ENCODE assay signal across 9 cellular contexts in the genomic region with DNA sequence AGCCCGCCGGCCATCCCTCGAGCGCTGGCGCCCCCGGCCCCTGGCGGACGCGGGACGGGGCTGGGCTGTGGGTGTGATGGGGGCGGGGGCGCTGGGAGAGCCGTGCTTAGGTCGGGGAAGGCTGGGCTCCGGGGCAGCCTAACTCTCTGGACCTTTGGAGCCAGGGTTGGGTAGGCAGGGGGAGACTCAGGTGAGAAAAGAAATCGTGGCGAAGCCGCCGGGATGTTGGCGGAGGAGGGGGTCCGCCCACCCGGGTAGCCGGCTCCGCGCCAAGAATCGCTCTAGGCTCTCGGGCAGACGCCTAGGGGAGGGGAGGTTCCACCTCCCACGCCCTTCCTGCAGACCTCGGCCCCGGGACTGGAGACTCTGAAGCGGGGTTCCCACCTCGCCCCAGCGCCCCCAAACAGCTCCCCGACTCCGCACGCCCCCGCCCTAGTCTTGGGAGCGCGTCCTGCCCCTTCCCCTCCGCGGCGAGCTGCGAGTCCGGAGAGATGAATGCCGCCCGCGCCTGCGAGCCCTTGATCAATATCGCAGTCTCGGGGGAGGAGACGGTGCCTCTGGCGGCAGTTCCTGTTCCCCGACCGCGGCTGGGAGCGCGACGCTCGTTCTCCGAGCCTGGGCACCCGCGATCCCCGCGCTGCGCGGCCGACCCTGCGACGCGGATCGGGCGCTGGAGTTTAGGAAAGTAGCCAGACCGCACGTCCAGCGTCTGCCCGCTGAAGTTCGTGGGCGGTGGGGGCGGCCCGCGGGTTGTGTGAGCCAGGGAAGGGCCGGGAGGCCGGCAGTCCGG. TPM values are rescaled to one million over a fixed set of nuclear protein-coding genes. Genes with fewer than 3 reads are reported as not detected.
A peak's percentile ranks its signal among the peaks of the same experiment; 100 is the strongest.
DNase-seq lines count a peak whose midpoint lies in the region; ATAC-seq lines count a peak whose summit lies in the region.
"Had no signal": no experiment of that assay in that cellular context is flagged by ENCODE, and none has a peak within 500 bp of the region (broad histone marks: within the 10 kb centered on the region; RNA-seq: fewer than 3 reads in every experiment).

No MANE protein-coding gene starts in this region.

- no peak overlapping the region for H3K27ac ChIP-seq in rectal smooth muscle tissue (ENCODE audit: low read depth, low read length)
- H3K27ac ChIP-seq: neutrophil had no signal

- peaks cover 10% of the 10 kb centered on the region for H3K27me3 ChIP-seq in rectal smooth muscle tissue (ENCODE audit: control insufficient read depth, insufficient read depth, low read length)

- H3K4me1 ChIP-seq in rectal smooth muscle tissue (ENCODE audit: control insufficient read depth, insufficient read depth, low read length) = peaks cover 2% of the 10 kb centered on the region

- no peaks in the 10 kb centered on the region for H3K36me3 ChIP-seq in rectal smooth muscle tissue (ENCODE audit: control insufficient read depth, insufficient read depth, low read length)
- H3K36me3 ChIP-seq: neutrophil had no signal

- H3K9me3 Mint-ChIP-seq in activated T-helper 2 cell treated with anti-CD3 and anti-CD28 coated beads, Interferon-gamma antibody, Interleukin-2, Interleukin-4, amounts not matched to agents 10 μg/mL and 5 μg/mL and 100 μg/mL, durations not matched to agents 14 hours and 24 hours and 36 hours = no peaks in the 10 kb centered on the region

- H3K4me3 ChIP-seq in rectal smooth muscle tissue (ENCODE audit: low read length) = peak overlapping the region; percentile 58

- peaks cover 4% of the 10 kb centered on the region for H3K4me1 Mint-ChIP-seq in activated T-helper 2 cell treated with anti-CD3 and anti-CD28 coated beads, Interferon-gamma antibody, Interleukin-2, Interleukin-4, amounts not matched to agents 10 μg/mL and 5 μg/mL and 100 μg/mL, durations not matched to agents 14 hours and 24 hours and 36 hours (ENCODE audit: low read depth)

- peaks cover 77% of the 10 kb centered on the region for H3K27me3 Mint-ChIP-seq in activated T-helper 2 cell treated with anti-CD3 and anti-CD28 coated beads, Interferon-gamma antibody, Interleukin-2, Interleukin-4, amounts not matched to agents 10 μg/mL and 5 μg/mL and 100 μg/mL, durations not matched to agents 14 hours and 24 hours and 36 hours (ENCODE audit: low read depth)

- no peaks in the 10 kb centered on the region for H3K36me3 Mint-ChIP-seq in activated T-helper 2 cell treated with anti-CD3 and anti-CD28 coated beads, Interferon-gamma antibody, Interleukin-2, Interleukin-4, amounts not matched to agents 10 μg/mL and 5 μg/mL and 100 μg/mL, durations not matched to agents 14 hours and 24 hours and 36 hours (ENCODE audit: low read depth)

- ATAC-seq in left cardiac atrium (peak; percentile 39), HG03520 (IDR thresholded peaks at IDR 0.05; ENCODE audit: unreplicated experiment) (no peak)

- no peak overlapping the region for H3K27ac Mint-ChIP-seq in activated T-helper 2 cell treated with anti-CD3 and anti-CD28 coated beads, Interferon-gamma antibody, Interleukin-2, Interleukin-4, amounts not matched to agents 10 μg/mL and 5 μg/mL and 100 μg/mL, durations not matched to agents 14 hours and 24 hours and 36 hours

- H3K4me3 Mint-ChIP-seq in activated T-helper 2 cell treated with anti-CD3 and anti-CD28 coated beads, Interferon-gamma antibody, Interleukin-2, Interleukin-4, amounts not matched to agents 10 μg/mL and 5 μg/mL and 100 μg/mL, durations not matched to agents 14 hours and 24 hours and 36 hours (ENCODE audit: low read depth) = peak overlapping the region; percentile 68

- DNase-seq in GM03348 (ENCODE audit: low spot score) (peak; percentile 55), NCI-H526 treated with DMSO at 0.1 percent for 48 hours (lab: John Stamatoyannopoulos, UW) (peak; percentile 67), left cardiac atrium (no peak), HK-2 (ENCODE audit: unreplicated experiment) (no peak), OCI-M2 (lab: John Stamatoyannopoulos, UW; ENCODE audit: unreplicated experiment) (no peak)
- DNase-seq in activated T-helper 2 cell treated with anti-CD3 and anti-CD28 coated beads, Interferon-gamma antibody, Interleukin-2, Interleukin-4, amounts not matched to agents 10 μg/mL and 5 μg/mL and 100 μg/mL, durations not matched to agents 14 hours and 24 hours and 36 hours (ENCODE audit: low spot score) = peak; percentile 39

- intact Hi-C loops in activated T-helper 2 cell treated with anti-CD3 and anti-CD28 coated beads, Interferon-gamma antibody, Interleukin-2, Interleukin-4, amounts not matched to agents 10 μg/mL and 5 μg/mL and 100 μg/mL, durations not matched to agents 14 hours and 24 hours and 36 hours (cut with micrococcal nuclease) = no loop called here
- intact Hi-C loops in left cardiac atrium (cut with DNase I) = no loop called here

- H3K9ac ChIP-seq in rectal smooth muscle tissue (ENCODE audit: low read length) = no peak overlapping the region

RNA-seq across cellular contexts. Expression of a gene that starts 0.7 kb away (rescaled TPM):
- not detected in 2 replicates for total RNA-seq in activated T-helper 2 cell treated with anti-CD3 and anti-CD28 coated beads, Interferon-gamma antibody, Interleukin-2, Interleukin-4, amounts not matched to agents 10 μg/mL and 5 μg/mL and 100 μg/mL, durations not matched to agents 14 hours and 24 hours and 36 hours
- not detected for total RNA-seq in left cardiac atrium

RNA-seq across cellular contexts. Expression of a gene that starts 59.9 kb away (rescaled TPM):
- not detected in 2 replicates for total RNA-seq in activated T-helper 2 cell treated with anti-CD3 and anti-CD28 coated beads, Interferon-gamma antibody, Interleukin-2, Interleukin-4, amounts not matched to agents 10 μg/mL and 5 μg/mL and 100 μg/mL, durations not matched to agents 14 hours and 24 hours and 36 hours
- not detected for total RNA-seq in left cardiac atrium

Comparison
In these comparisons a context has a peak if more than half of its experiments do, and no peak if none do; other contexts are left out.
1. DNase-seq: peak in GM03348 (single experiment), NCI-H526 treated with DMSO at 0.1 percent for 48 hours (single experiment) and activated T-helper 2 cell treated with anti-CD3 and anti-CD28 coated beads, Interferon-gamma antibody, Interleukin-2, Interleukin-4, amounts not matched to agents 10 μg/mL and 5 μg/mL and 100 μg/mL, durations not matched to agents 14 hours and 24 hours and 36 hours (single experiment); none in left cardiac atrium (single experiment), HK-2 (single experiment) and OCI-M2 (single experiment).